10 cellular contexts compared by ENCODE assay signal in genomic region chr7:112009081-112009480, GRCh38.
A peak's percentile ranks its signal among the peaks of the same experiment; 100 is the strongest.
DNase-seq lines count a peak whose midpoint lies in the region; ATAC-seq and TF ChIP-seq lines count a peak whose summit lies in the region.
"Had no signal": no experiment of that assay in that cellular context is flagged by ENCODE, and none has a peak within 500 bp of the region (broad histone marks: within the 10 kb centered on the region; RNA-seq: fewer than 3 reads in every experiment).

No MANE protein-coding gene starts in this region.

- H3K36me3 ChIP-seq in RWPE2 (ENCODE audit: low read depth) (no peaks in the 10 kb centered on the region), BE2C (no peaks in the 10 kb centered on the region)

- peak; percentile 76 for ATAC-seq in GM18502 (IDR thresholded peaks at IDR 0.05; ENCODE audit: poor library complexity, unreplicated experiment)
- ATAC-seq in HG02870 (IDR thresholded peaks at IDR 0.05; ENCODE audit: unreplicated experiment), result peak; percentile 86
- peak; percentile 89 for ATAC-seq in RWPE2 (ENCODE audit: low read depth)
- no peak for ATAC-seq in CD4-positive, alpha-beta T cell (ENCODE audit: poor library complexity)

- H3K27ac Mint-ChIP-seq in CD4-positive, alpha-beta T cell, result no peak overlapping the region

- H3K27me3 ChIP-seq in RWPE2 (ENCODE audit: insufficient read depth, poor library complexity, severe bottlenecking) (no peaks in the 10 kb centered on the region), BE2C (no peaks in the 10 kb centered on the region)
- no peaks in the 10 kb centered on the region for H3K27me3 ChIP-seq in CD4-positive, alpha-beta T cell (ENCODE audit: control insufficient read depth, insufficient read depth, low read length)

- DNase-seq in RWPE2 (ENCODE audit: low spot score) (no peak), kidney tubule cell (ENCODE audit: low spot score) (peak; percentile 62), NCI-H1436 (lab: John Stamatoyannopoulos, UW) (no peak), posterior cingulate gyrus (no peak), BE2C (no peak)
- no peak for DNase-seq in CD4-positive, alpha-beta T cell
- DNase-seq: activated CD4-positive, alpha-beta T cell treated with anti-CD3 and anti-CD28 coated beads, Interleukin-2, amount 50 U/mL, for 48 hours had no signal

- POLR2A ChIA-PET in CD4-positive, alpha-beta T cell (lab: Charles Lee), result no interaction called here

- H3K9me3 ChIP-seq in RWPE2 (ENCODE audit: severe bottlenecking) (no peaks in the 10 kb centered on the region), BE2C (no peaks in the 10 kb centered on the region)
- H3K9me3 ChIP-seq in CD4-positive, alpha-beta T cell (ENCODE audit: control insufficient read depth, low read length), result no peaks in the 10 kb centered on the region

- H3K4me1 ChIP-seq in RWPE2 (ENCODE audit: insufficient read depth, poor library complexity, severe bottlenecking), result peaks cover 11% of the 10 kb centered on the region
- peaks cover 7% of the 10 kb centered on the region for H3K4me1 ChIP-seq in BE2C

- CTCF ChIA-PET in CD4-positive, alpha-beta T cell (lab: Charles Lee), result no interaction called here

- H3K4me3 Mint-ChIP-seq in CD4-positive, alpha-beta T cell, result no peak overlapping the region
- H3K4me3 Mint-ChIP-seq: central memory CD8-positive, alpha-beta T cell had no signal

- no peak overlapping the region for H3K27ac ChIP-seq in RWPE2 (ENCODE audit: poor library complexity, severe bottlenecking)
- no peak overlapping the region for H3K27ac ChIP-seq in CD4-positive, alpha-beta T cell (ENCODE audit: low read depth, low read length)

- H3K36me3 Mint-ChIP-seq in CD4-positive, alpha-beta T cell (ENCODE audit: low read depth), result no peaks in the 10 kb centered on the region

- intact Hi-C loops in CD4-positive, alpha-beta T cell (cut with DNase I, micrococcal nuclease), result no loop called here
- intact Hi-C loops in posterior cingulate gyrus (cut with DNase I), result loop anchor here (10.0 kb wide), 1 partner anchor 126 kb away; no protein-coding TSS in a partner anchor

- H3K4me3 ChIP-seq in RWPE2 (ENCODE audit: severe bottlenecking), result no peak overlapping the region
- no peak overlapping the region for H3K4me3 ChIP-seq in BE2C (ENCODE audit: low read depth, low read length)

- H3K9me3 Mint-ChIP-seq in CD4-positive, alpha-beta T cell, result no peaks in the 10 kb centered on the region
- H3K9me3 Mint-ChIP-seq: central memory CD8-positive, alpha-beta T cell had no signal

- no peaks in the 10 kb centered on the region for H3K27me3 Mint-ChIP-seq in CD4-positive, alpha-beta T cell

- TF ChIP-seq CTCF in RWPE2 (IDR thresholded peaks at IDR 0.05; ENCODE audit: poor library complexity, severe bottlenecking) (no peak), BE2C (IDR thresholded peaks at IDR 0.05; ENCODE audit: low read depth, low read length) (no peak)
- TF ChIP-seq CTCF in CD4-positive, alpha-beta T cell (IDR thresholded peaks at IDR 0.05), result no peak

- no peaks in the 10 kb centered on the region for H3K4me1 Mint-ChIP-seq in CD4-positive, alpha-beta T cell (ENCODE audit: low read depth)
- H3K4me1 Mint-ChIP-seq: central memory CD8-positive, alpha-beta T cell had no signal
